18 cellular contexts compared by ENCODE assay signal in the genomic region with DNA sequence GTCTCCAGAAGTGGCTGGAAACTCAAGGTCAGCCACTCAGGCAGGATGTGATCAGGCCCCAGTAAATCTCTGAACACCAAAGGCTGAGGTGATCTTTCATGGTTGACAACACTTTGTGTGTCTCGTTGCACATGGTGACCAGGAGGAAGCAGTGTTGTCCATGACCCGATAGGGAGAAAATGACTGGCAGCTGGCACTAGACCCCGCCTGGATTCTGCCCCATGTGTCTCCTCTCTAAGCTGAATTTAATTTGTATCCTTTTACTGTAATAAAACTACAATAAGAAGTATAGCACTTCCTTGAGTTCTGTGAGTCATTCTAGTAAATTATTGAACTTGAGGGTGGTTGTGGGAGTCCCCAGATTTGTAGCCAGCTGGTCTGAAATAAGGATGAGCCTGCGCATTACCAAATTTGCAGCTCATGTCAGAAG. TPM values are rescaled to one million over a fixed set of nuclear protein-coding genes. Genes with fewer than 3 reads are reported as not detected.
DNase-seq lines count a peak whose midpoint lies in the region; ATAC-seq and TF ChIP-seq lines count a peak whose summit lies in the region.
"Had no signal": no experiment of that assay in that cellular context is flagged by ENCODE, and none has a peak within 500 bp of the region (broad histone marks: within the 10 kb centered on the region; RNA-seq: fewer than 3 reads in every experiment).

No MANE protein-coding gene starts in this region.

- no peak overlapping the region for H3K27ac ChIP-seq in esophagus squamous epithelium
- H3K27ac ChIP-seq in aorta (ENCODE audit: low read depth in 1 of 2, low read length in 2 of 2), result no peak overlapping the region

- H3K36me3 ChIP-seq in esophagus squamous epithelium (no peaks in the 10 kb centered on the region), aorta (ENCODE audit: control insufficient read depth in 1 of 2, insufficient read depth in 2 of 2, low read length in 1 of 2) (no peaks in the 10 kb centered on the region)

- H3K9me3 ChIP-seq in esophagus squamous epithelium, result no peaks in the 10 kb centered on the region
- peaks cover 1% of the 10 kb centered on the region for H3K9me3 ChIP-seq in aorta (ENCODE audit: control insufficient read depth, low read length)

- TF ChIP-seq CTCF in esophagus squamous epithelium (IDR thresholded peaks at IDR 0.05), result no peak

- 78 to 79% methylated on average over 4 of the region's 4 CpGs for WGBS in esophagus squamous epithelium, 2 donors
- 62 to 64% methylated on average over 4 of the region's 4 CpGs for WGBS in aorta, 2 donors

- in situ Hi-C loops in SK-MEL-5 (cut with HindIII; ENCODE audit: low pct_unique_long_range_greater_than_20kb, low sequenced_read_pairs), result no loop called here

- peaks cover 0 to 2% (median 0%) of the 10 kb centered on the region in 4 donors for H3K27me3 ChIP-seq in esophagus squamous epithelium
- no peaks in the 10 kb centered on the region for H3K27me3 ChIP-seq in aorta (ENCODE audit: control insufficient read depth in 1 of 2, insufficient read depth in 2 of 2, low read length in 1 of 2)

- H3K4me3 ChIP-seq in esophagus squamous epithelium (no peak overlapping the region), aorta (ENCODE audit: low read length in 2 of 2) (no peak overlapping the region)

- TF ChIP-seq POLR2A in esophagus squamous epithelium (IDR thresholded peaks at IDR 0.05), result no peak

- peak; percentile 13 for DNase-seq in SK-MEL-5 (ENCODE audit: low read depth, low spot score)
- DNase-seq in cardiac septum (ENCODE audit: low spot score), result no peak
- DNase-seq in esophagus squamous epithelium (lab: John Stamatoyannopoulos, UW), result no peak
- no peak for DNase-seq in aorta
- DNase-seq: activated CD4-positive, alpha-beta T cell treated with anti-CD3 and anti-CD28 coated beads, Interleukin-2, amount 50 U/mL, for 48 hours; dermis blood vessel endothelial cell; hypothalamus; left ventricle myocardium superior; naive B cell; NK-92 treated with Interleukin-12 subunit alpha and Interleukin-12 subunit beta, amount 100 ng/mL, for 24 hours; SIG-M5; T-helper 9 cell had no signal

- peak; percentile 65 for ATAC-seq in GM18498 (IDR thresholded peaks at IDR 0.05; ENCODE audit: unreplicated experiment)
- peak; percentile 81 for ATAC-seq in GM19463 (IDR thresholded peaks at IDR 0.05; ENCODE audit: unreplicated experiment)
- ATAC-seq in HG02981 (IDR thresholded peaks at IDR 0.05; ENCODE audit: unreplicated experiment), result peak; percentile 68
- ATAC-seq in esophagus mucosa, result no peak
- no peak for ATAC-seq in aorta (ENCODE audit: low FRiP score)
- ATAC-seq: activated T-helper 17 cell treated with anti-CD3 and anti-CD28 coated beads, Interleukin-2, amount 50 U/mL, for 72 hours; left ventricle myocardium superior had no signal

- intact Hi-C loops in cardiac septum (cut with DNase I) (no loop called here), esophagus squamous epithelium (cut with DNase I) (no loop called here), aorta (cut with DNase I) (no loop called here)

- H3K4me1 ChIP-seq in esophagus squamous epithelium (no peaks in the 10 kb centered on the region), aorta (ENCODE audit: control insufficient read depth in 1 of 2, insufficient read depth in 2 of 2, low read length in 2 of 2) (no peaks in the 10 kb centered on the region)

RNA-seq across cellular contexts. Expression of gene TMEM215, which starts 55.7 kb away (rescaled TPM):
- total RNA-seq in SK-MEL-5 (2014; rRNA removed; shearing (Covaris generic)), result not detected in 2 replicates
- not detected in 2 replicates for polyA plus RNA-seq in SK-MEL-5 (2015; cell fraction: cytosol; rRNA removed)
- polyA plus RNA-seq in SK-MEL-5 (2015; cell fraction: nucleus; rRNA removed), result not detected in 2 replicates
- not detected for total RNA-seq in cardiac septum
- not detected for total RNA-seq in esophagus squamous epithelium
- not detected for total RNA-seq in esophagus mucosa
- total RNA-seq in aorta, result not detected
- not detected for polyA plus RNA-seq in aorta
- total RNA-seq: activated T-helper 17 cell treated with anti-CD3 and anti-CD28 coated beads, Interleukin-2, amount 50 U/mL, for 72 hours; dermis blood vessel endothelial cell; fibroblast of lung; left ventricle myocardium superior had no signal
- polyA plus RNA-seq: fibroblast of lung had no signal

Comparison
In these comparisons a context has a peak if more than half of its experiments do, and no peak if none do; other contexts are left out.
1. ATAC-seq: peak in GM18498 (single experiment), GM19463 (single experiment) and HG02981 (single experiment); none in esophagus mucosa (single experiment) and aorta (single experiment).